33 cellular contexts compared by ENCODE assay signal in genomic region chr5:102324714-102325113, GRCh38. TPM values are rescaled to one million over a fixed set of nuclear protein-coding genes. Genes with fewer than 3 reads are reported as not detected.
"Had no signal": no experiment of that assay in that cellular context is flagged by ENCODE, and none has a peak within 500 bp of the region (broad histone marks: within the 10 kb centered on the region; RNA-seq: fewer than 3 reads in every experiment).

No MANE protein-coding gene starts in this region.

- ATAC-seq: activated CD4-positive, alpha-beta T cell treated with anti-CD3 and anti-CD28 coated beads for 36 hours; activated CD8-positive, alpha-beta memory T cell treated with anti-CD3 and anti-CD28 coated beads, Interleukin-2, amount 10 ng/mL, durations not matched to agents 7 days and 5 days; activated CD8-positive, alpha-beta T cell treated with anti-CD3 and anti-CD28 coated beads, Interleukin-2, amount 10 ng/mL, durations not matched to agents 7 days and 5 days; activated naive CD8-positive, alpha-beta T cell treated with anti-CD3 and anti-CD28 coated beads, Interleukin-2, amount 50 U/mL, for 24 hours; effector memory CD8-positive, alpha-beta T cell; gastroesophageal sphincter; heart right ventricle had no signal

- H3K4me3 ChIP-seq: ascending aorta, breast epithelium, cardiac muscle cell, coronary artery, dorsolateral prefrontal cortex, esophagus muscularis mucosa, gastroesophageal sphincter, heart right ventricle, hepatocyte had no signal

- H3K4me1 ChIP-seq: ascending aorta, breast epithelium, esophagus muscularis mucosa, gastroesophageal sphincter, heart right ventricle had no signal

- H3K4me3 Mint-ChIP-seq: activated CD4-positive, alpha-beta memory T cell treated with anti-CD3 and anti-CD28 coated beads for 36 hours; activated CD4-positive, alpha-beta T cell treated with anti-CD3 and anti-CD28 coated beads for 36 hours; activated CD4-positive, alpha-beta T cell treated with anti-CD3 and anti-CD28 coated beads, Interleukin-2, amount 10 ng/mL, durations not matched to agents 24 days and 14 days; activated CD8-positive, alpha-beta memory T cell treated with anti-CD3 and anti-CD28 coated beads, Interleukin-2, amount 10 ng/mL, durations not matched to agents 7 days and 5 days; activated CD8-positive, alpha-beta T cell treated with anti-CD3 and anti-CD28 coated beads, Interleukin-2, amount 10 ng/mL, durations not matched to agents 7 days and 5 days; activated naive CD4-positive, alpha-beta T cell treated with anti-CD3 and anti-CD28 coated beads for 36 hours; activated naive CD4-positive, alpha-beta T cell treated with anti-CD3 and anti-CD28 coated beads, Interleukin-2, amount 50 U/mL, for 24 hours; activated naive CD8-positive, alpha-beta T cell treated with anti-CD3 and anti-CD28 coated beads for 36 hours; activated naive CD8-positive, alpha-beta T cell treated with anti-CD3 and anti-CD28 coated beads, Interleukin-2, amount 50 U/mL, for 24 hours; activated T-helper 1 cell treated with anti-CD3 and anti-CD28 coated beads, Interleukin-12 subunit alpha, Interleukin-12 subunit beta, Interleukin-2, Interleukin-4 antibody, amounts not matched to agents 30 ng/mL and 10 ng/mL and 1 ng/mL, durations not matched to agents 14 hours and 24 hours and 36 hours; brain; central memory CD8-positive, alpha-beta T cell; dendritic cell treated with granulocyte-macrophage colony-stimulating factor and Interleukin-4, amounts not matched to agents 40 ng/mL and 50 ng/mL, for 4 days; effector memory CD8-positive, alpha-beta T cell had no signal

- H3K36me3 ChIP-seq: ascending aorta, breast epithelium, cardiac muscle cell, esophagus muscularis mucosa, gastroesophageal sphincter, heart right ventricle had no signal

- H3K36me3 Mint-ChIP-seq: activated CD4-positive, alpha-beta memory T cell treated with anti-CD3 and anti-CD28 coated beads for 36 hours; activated CD8-positive, alpha-beta memory T cell treated with anti-CD3 and anti-CD28 coated beads, Interleukin-2, amount 10 ng/mL, durations not matched to agents 7 days and 5 days; activated naive CD4-positive, alpha-beta T cell treated with anti-CD3 and anti-CD28 coated beads, Interleukin-2, amount 50 U/mL, for 24 hours; activated naive CD8-positive, alpha-beta T cell treated with anti-CD3 and anti-CD28 coated beads for 36 hours; brain had no signal

- H3K4me1 Mint-ChIP-seq: activated CD4-positive, alpha-beta T cell treated with anti-CD3 and anti-CD28 coated beads for 36 hours; activated CD4-positive, alpha-beta T cell treated with anti-CD3 and anti-CD28 coated beads, Interleukin-2, amount 10 ng/mL, durations not matched to agents 24 days and 14 days; activated CD8-positive, alpha-beta memory T cell treated with anti-CD3 and anti-CD28 coated beads, Interleukin-2, amount 10 ng/mL, durations not matched to agents 7 days and 5 days; activated naive CD4-positive, alpha-beta T cell treated with anti-CD3 and anti-CD28 coated beads, Interleukin-2, amount 50 U/mL, for 24 hours; activated naive CD8-positive, alpha-beta T cell treated with anti-CD3 and anti-CD28 coated beads for 36 hours; activated naive CD8-positive, alpha-beta T cell treated with anti-CD3 and anti-CD28 coated beads, Interleukin-2, amount 50 U/mL, for 24 hours; brain; central memory CD8-positive, alpha-beta T cell had no signal

- H3K27me3 ChIP-seq: ascending aorta, breast epithelium, cardiac muscle cell, dorsolateral prefrontal cortex, esophagus muscularis mucosa, gastroesophageal sphincter, heart right ventricle, hepatocyte had no signal

- H3K27me3 Mint-ChIP-seq: activated CD4-positive, alpha-beta T cell treated with anti-CD3 and anti-CD28 coated beads for 36 hours; activated CD4-positive, alpha-beta T cell treated with anti-CD3 and anti-CD28 coated beads, Interleukin-2, amount 10 ng/mL, durations not matched to agents 24 days and 14 days; activated CD8-positive, alpha-beta memory T cell treated with anti-CD3 and anti-CD28 coated beads, Interleukin-2, amount 10 ng/mL, durations not matched to agents 7 days and 5 days; activated naive CD4-positive, alpha-beta T cell treated with anti-CD3 and anti-CD28 coated beads, Interleukin-2, amount 50 U/mL, for 24 hours; activated naive CD8-positive, alpha-beta T cell treated with anti-CD3 and anti-CD28 coated beads for 36 hours; activated naive CD8-positive, alpha-beta T cell treated with anti-CD3 and anti-CD28 coated beads, Interleukin-2, amount 50 U/mL, for 24 hours; brain; dendritic cell treated with granulocyte-macrophage colony-stimulating factor and Interleukin-4, amounts not matched to agents 40 ng/mL and 50 ng/mL, for 4 days had no signal

- DNase-seq: activated CD4-positive, alpha-beta memory T cell treated with anti-CD3 and anti-CD28 coated beads for 36 hours; activated CD4-positive, alpha-beta T cell treated with anti-CD3 and anti-CD28 coated beads for 36 hours; activated CD4-positive, alpha-beta T cell treated with anti-CD3 and anti-CD28 coated beads, Interleukin-2, amount 10 ng/mL, durations not matched to agents 24 days and 14 days; activated CD4-positive, CD25-positive, alpha-beta regulatory T cell; activated CD4-positive, CD25-positive, alpha-beta regulatory T cell treated with anti-CD3 and anti-CD28 coated beads, Interleukin-2, amount 50 U/mL, for 72 hours; activated CD8-positive, alpha-beta memory T cell treated with anti-CD3 and anti-CD28 coated beads, Interleukin-2, amount 10 ng/mL, durations not matched to agents 7 days and 5 days; activated CD8-positive, alpha-beta memory T cell treated with anti-CD3 and anti-CD28 coated beads, Interleukin-2, amount 50 U/mL, for 4 hours; activated CD8-positive, alpha-beta T cell treated with anti-CD3 and anti-CD28 coated beads, Interleukin-2, amount 10 ng/mL, durations not matched to agents 7 days and 5 days; activated effector memory CD4-positive, alpha-beta T cell treated with anti-CD3 and anti-CD28 coated beads, Interleukin-2, amount 50 U/mL, for 16 hours; activated naive CD4-positive, alpha-beta T cell treated with anti-CD3 and anti-CD28 coated beads for 36 hours; activated naive CD8-positive, alpha-beta T cell treated with anti-CD3 and anti-CD28 coated beads for 36 hours; activated naive CD8-positive, alpha-beta T cell treated with anti-CD3 and anti-CD28 coated beads, Interleukin-2, amount 50 U/mL, for 24 hours; activated T-cell treated with anti-CD3 and anti-CD28 coated beads, Interleukin-2, amount 50 U/mL, for 1 hour; activated T-cell treated with anti-CD3 and anti-CD28 coated beads, Interleukin-2, amount 50 U/mL, for 48 hours; dorsolateral prefrontal cortex; effector memory CD8-positive, alpha-beta T cell; erythroblast; foreskin melanocyte; heart right ventricle; T-helper 2 cell had no signal

- H3K9me3 ChIP-seq: ascending aorta, breast epithelium, esophagus muscularis mucosa, gastroesophageal sphincter, heart right ventricle had no signal

- H3K27ac Mint-ChIP-seq: activated CD4-positive, alpha-beta memory T cell treated with anti-CD3 and anti-CD28 coated beads for 36 hours; activated CD4-positive, alpha-beta T cell treated with anti-CD3 and anti-CD28 coated beads for 36 hours; activated CD4-positive, alpha-beta T cell treated with anti-CD3 and anti-CD28 coated beads, Interleukin-2, amount 10 ng/mL, durations not matched to agents 24 days and 14 days; activated CD8-positive, alpha-beta memory T cell treated with anti-CD3 and anti-CD28 coated beads, Interleukin-2, amount 10 ng/mL, durations not matched to agents 7 days and 5 days; activated CD8-positive, alpha-beta T cell treated with anti-CD3 and anti-CD28 coated beads, Interleukin-2, amount 10 ng/mL, durations not matched to agents 7 days and 5 days; activated naive CD4-positive, alpha-beta T cell treated with anti-CD3 and anti-CD28 coated beads for 36 hours; activated naive CD4-positive, alpha-beta T cell treated with anti-CD3 and anti-CD28 coated beads, Interleukin-2, amount 50 U/mL, for 24 hours; activated naive CD8-positive, alpha-beta T cell treated with anti-CD3 and anti-CD28 coated beads for 36 hours; activated naive CD8-positive, alpha-beta T cell treated with anti-CD3 and anti-CD28 coated beads, Interleukin-2, amount 50 U/mL, for 24 hours; activated T-helper 1 cell treated with anti-CD3 and anti-CD28 coated beads, Interleukin-12 subunit alpha, Interleukin-12 subunit beta, Interleukin-2, Interleukin-4 antibody, amounts not matched to agents 30 ng/mL and 10 ng/mL and 1 ng/mL, durations not matched to agents 14 hours and 24 hours and 36 hours; activated T-helper 2 cell treated with anti-CD3 and anti-CD28 coated beads, Interferon-gamma antibody, Interleukin-2, Interleukin-4, amounts not matched to agents 10 μg/mL and 5 μg/mL and 100 μg/mL, durations not matched to agents 14 hours and 24 hours and 36 hours; brain; dendritic cell treated with granulocyte-macrophage colony-stimulating factor and Interleukin-4, amounts not matched to agents 40 ng/mL and 50 ng/mL, for 4 days; effector memory CD8-positive, alpha-beta T cell had no signal

- H3K9me3 Mint-ChIP-seq: activated CD4-positive, alpha-beta memory T cell treated with anti-CD3 and anti-CD28 coated beads for 36 hours; activated CD4-positive, alpha-beta T cell treated with anti-CD3 and anti-CD28 coated beads, Interleukin-2, amount 10 ng/mL, durations not matched to agents 24 days and 14 days; activated naive CD4-positive, alpha-beta T cell treated with anti-CD3 and anti-CD28 coated beads for 36 hours; activated naive CD4-positive, alpha-beta T cell treated with anti-CD3 and anti-CD28 coated beads, Interleukin-2, amount 50 U/mL, for 24 hours; activated naive CD8-positive, alpha-beta T cell treated with anti-CD3 and anti-CD28 coated beads for 36 hours; activated naive CD8-positive, alpha-beta T cell treated with anti-CD3 and anti-CD28 coated beads, Interleukin-2, amount 50 U/mL, for 24 hours; activated T-helper 1 cell treated with anti-CD3 and anti-CD28 coated beads, Interleukin-12 subunit alpha, Interleukin-12 subunit beta, Interleukin-2, Interleukin-4 antibody, amounts not matched to agents 30 ng/mL and 10 ng/mL and 1 ng/mL, durations not matched to agents 14 hours and 24 hours and 36 hours; activated T-helper 2 cell treated with anti-CD3 and anti-CD28 coated beads, Interferon-gamma antibody, Interleukin-2, Interleukin-4, amounts not matched to agents 10 μg/mL and 5 μg/mL and 100 μg/mL, durations not matched to agents 14 hours and 24 hours and 36 hours; central memory CD8-positive, alpha-beta T cell; effector memory CD8-positive, alpha-beta T cell had no signal

RNA-seq across cellular contexts. Expression of gene SLCO4C1, which starts 28.6 kb away (rescaled TPM):
- polyA plus RNA-seq: cardiac muscle cell had no signal
